7 cellular contexts compared by ENCODE assay signal in genomic region chr16:51953541-51953940, GRCh38.
"Had no signal": no experiment of that assay in that cellular context is flagged by ENCODE, and none has a peak within 500 bp of the region (broad histone marks: within the 10 kb centered on the region; RNA-seq: fewer than 3 reads in every experiment).

No MANE protein-coding gene starts in this region.

- H3K4me3 ChIP-seq: K562 had no signal

- H3K27ac ChIP-seq: HL-60 had no signal

- DNase-seq: GOT3, H9, HCEC 1CT, KG1 had no signal

- H3K9me3 Mint-ChIP-seq: H9 had no signal

- ATAC-seq: HepG2, K562 had no signal

- H3K4me3 Mint-ChIP-seq: H9 had no signal
